In the genomic region with DNA sequence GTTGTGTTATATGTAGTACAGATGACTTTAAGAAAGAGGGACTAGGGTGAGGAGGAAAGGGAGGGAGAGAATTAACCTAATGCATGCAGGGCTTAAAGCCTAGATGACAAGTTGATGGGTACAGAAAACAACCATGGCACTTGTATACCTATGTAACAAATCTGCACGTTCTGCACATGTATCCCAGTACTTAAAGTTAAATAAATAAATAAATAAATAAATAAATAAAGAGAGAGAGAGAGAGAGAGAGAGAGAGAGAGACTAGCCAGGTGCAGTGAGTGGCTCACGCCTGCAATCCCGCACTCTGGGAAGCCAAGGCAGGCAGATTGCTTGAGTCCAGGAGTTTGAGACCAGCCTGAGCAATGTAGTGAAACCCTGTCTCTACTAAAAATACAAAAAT, we compare ENCODE assay signal across 32 cellular contexts. TPM values are rescaled to one million over a fixed set of nuclear protein-coding genes. Genes with fewer than 3 reads are reported as not detected.
DNase-seq lines count a peak whose midpoint lies in the region; ATAC-seq, FAIRE-seq and TF ChIP-seq lines count a peak whose summit lies in the region.
"Had no signal": no experiment of that assay in that cellular context is flagged by ENCODE, and none has a peak within 500 bp of the region (broad histone marks: within the 10 kb centered on the region; RNA-seq: fewer than 3 reads in every experiment).

No MANE protein-coding gene starts in this region.

- peak overlapping the region; percentile 92 for H3K9ac ChIP-seq in mesenchymal stem cell (ENCODE audit: low read length)
- H3K9ac ChIP-seq: BLaER1; BLaER1 treated with 17β-estradiol and CSF1 and Interleukin-3, amounts not matched to agents 10 nM and 100 nM had no signal

- intact Hi-C loops in mucosa of descending colon (cut with DNase I, micrococcal nuclease), result loop anchor here in 1 of 2 donors (5.0 kb wide), 1 partner anchor 225 kb away; no protein-coding TSS in a partner anchor

- H2BK12ac ChIP-seq in mesenchymal stem cell (ENCODE audit: low read length in 2 of 2), result no peak overlapping the region

- 46% methylated on average over 3 of the region's 3 CpGs for WGBS in A549 (ENCODE audit: missing lambda C conversion rate)
- WGBS in mesenchymal stem cell, result 90% methylated on average over 2 of the region's 3 CpGs

- no peak overlapping the region for H4K91ac ChIP-seq in mesenchymal stem cell (ENCODE audit: low read length)

- POLR2A ChIA-PET in A549 (lab: Yijun Ruan, JAX), result no interaction called here
- POLR2A ChIA-PET in HEK293 (lab: Yijun Ruan, JAX), result no interaction called here

- H2AFZ ChIP-seq in mesenchymal stem cell (ENCODE audit: low read depth, low read length), result no peak overlapping the region

- no peaks in the 10 kb centered on the region for H3K9me3 ChIP-seq in A549
- H3K9me3 ChIP-seq in HEK293 (ENCODE audit: control insufficient read depth, insufficient read depth, low read depth, low read length), result no peaks in the 10 kb centered on the region
- H3K9me3 ChIP-seq in mesenchymal stem cell (ENCODE audit: control insufficient read depth, low read length), result no peaks in the 10 kb centered on the region
- H3K9me3 ChIP-seq in mucosa of descending colon, result no peaks in the 10 kb centered on the region
- H3K9me3 ChIP-seq: BE2C; BLaER1; BLaER1 treated with 17β-estradiol and CSF1 and Interleukin-3, amounts not matched to agents 10 nM and 100 nM; Caco-2 had no signal

- H2BK120ac ChIP-seq in mesenchymal stem cell (ENCODE audit: low read depth, low read length), result no peak overlapping the region

- H3K27ac ChIP-seq in A549, result no peak overlapping the region
- no peak overlapping the region for H3K27ac ChIP-seq in HEK293 (ENCODE audit: extremely low read depth, low read depth, low read length)
- H3K27ac ChIP-seq in mesenchymal stem cell (ENCODE audit: low read length, poor library complexity, severe bottlenecking), result no peak overlapping the region
- H3K27ac ChIP-seq: 22Rv1; BLaER1; BLaER1 treated with 17β-estradiol and CSF1 and Interleukin-3, amounts not matched to agents 10 nM and 100 nM; C4-2B had no signal

- no peak for FAIRE-seq in A549 (lab: Jason Lieb, UNC)
- FAIRE-seq: A204.1, D721Med had no signal

- no peak overlapping the region for H3K18ac ChIP-seq in mesenchymal stem cell (ENCODE audit: low read depth in 1 of 2, low read length in 2 of 2)

- H4K8ac ChIP-seq in mesenchymal stem cell (ENCODE audit: low read length), result no peak overlapping the region

- H3K4me1 ChIP-seq in A549 (peaks cover 9% of the 10 kb centered on the region; the same call in 1 of the 3 replicates), HEK293 (ENCODE audit: control insufficient read depth, insufficient read depth, low read length) (no peaks in the 10 kb centered on the region; the same call in 1 of the 2 replicates), mesenchymal stem cell (ENCODE audit: control insufficient read depth, insufficient read depth, low read depth, low read length) (peaks cover 1% of the 10 kb centered on the region), mucosa of descending colon (ENCODE audit: low read depth) (no peaks in the 10 kb centered on the region)
- H3K4me1 ChIP-seq: Caco-2 had no signal

- no peak overlapping the region for H3K14ac ChIP-seq in mesenchymal stem cell (ENCODE audit: low read length in 2 of 2)

- TF ChIP-seq RAD21 in A549 (conservative IDR thresholded peaks at IDR 0.05 in 1 of 2, IDR thresholded peaks at IDR 0.05 in 1 of 2), result no peak

- no peak for TF ChIP-seq POLR2A in A549 (IDR thresholded peaks at IDR 0.05; ENCODE audit: low read length)

- TF ChIP-seq CTCF in A549 (IDR thresholded peaks at IDR 0.05), result no peak
- no peak for TF ChIP-seq CTCF in HEK293 (tag by site-specific recombination; IDR thresholded peaks at IDR 0.05)
- no peak for TF ChIP-seq CTCF in mucosa of descending colon (IDR thresholded peaks at IDR 0.05)

- no peak for DNase-seq in A549 (ENCODE audit: low read depth in 1 of 2, low spot score in 1 of 2)
- DNase-seq in mesenchymal stem cell, result no peak
- DNase-seq in NCI-H2029 treated with DMSO at 0.1 percent for 48 hours (lab: John Stamatoyannopoulos, UW), result no peak
- no peak for DNase-seq in mucosa of descending colon
- DNase-seq: 8988T; ACHN; AML-193; BE2C; C1 segment of cervical spinal cord; Caco-2; Calu3; CD4-positive, alpha-beta memory T cell; CD4-positive, alpha-beta T cell; CD4-positive, CD25-positive, alpha-beta regulatory T cell; CD8-positive, alpha-beta memory T cell; CD8-positive, alpha-beta T cell; COR-L47; DMS 273 treated with DMSO at 0.1 percent for 48 hours; DMS153; DMS53; DMS79; DMS79 treated with DMSO at 0.1 percent for 48 hours; DND-41; EL had no signal

- H3K4ac ChIP-seq in mesenchymal stem cell (ENCODE audit: low read depth in 1 of 2, low read length in 2 of 2), result no peak overlapping the region

- no peak overlapping the region for H2BK15ac ChIP-seq in mesenchymal stem cell (ENCODE audit: low read depth, poor library complexity, severe bottlenecking)

- H3K36me3 ChIP-seq in HEK293 (ENCODE audit: control insufficient read depth in 2 of 2, insufficient read depth in 1 of 2, low read length in 2 of 2), result no peaks in the 10 kb centered on the region
- no peaks in the 10 kb centered on the region for H3K36me3 ChIP-seq in mesenchymal stem cell (ENCODE audit: control insufficient read depth in 1 of 2, insufficient read depth in 2 of 2, low read depth in 1 of 2, low read length in 2 of 2)
- no peaks in the 10 kb centered on the region for H3K36me3 ChIP-seq in mucosa of descending colon (ENCODE audit: low read depth)
- H3K36me3 ChIP-seq: BE2C; BLaER1; BLaER1 treated with 17β-estradiol and CSF1 and Interleukin-3, amounts not matched to agents 10 nM and 100 nM had no signal

- H3K23ac ChIP-seq in mesenchymal stem cell (ENCODE audit: low read length in 2 of 2), result no peak overlapping the region

- H2BK5ac ChIP-seq in mesenchymal stem cell (ENCODE audit: low read depth, low read length, poor library complexity, severe bottlenecking), result no peak overlapping the region

- ATAC-seq in A549, result no peak
- no peak for ATAC-seq in HG03457 (IDR thresholded peaks at IDR 0.05; ENCODE audit: unreplicated experiment)
- no peak for ATAC-seq in mucosa of descending colon
- ATAC-seq: CD8-positive, alpha-beta T cell had no signal

- no peak for TF ChIP-seq EP300 in A549 (IDR thresholded peaks at IDR 0.05)

- no peaks in the 10 kb centered on the region for H3K79me1 ChIP-seq in mesenchymal stem cell (replicated peaks; ENCODE audit: low read length, poor library complexity, severe bottlenecking)

- no peak overlapping the region for H3K4me2 ChIP-seq in A549
- H3K4me2 ChIP-seq in mesenchymal stem cell (ENCODE audit: low read length, poor library complexity, severe bottlenecking), result no peak overlapping the region
- H3K4me2 ChIP-seq: BLaER1; BLaER1 treated with 17β-estradiol and CSF1 and Interleukin-3, amounts not matched to agents 10 nM and 100 nM had no signal

- H3K4me3 ChIP-seq in A549, result no peak overlapping the region
- no peak overlapping the region for H3K4me3 ChIP-seq in HEK293 (ENCODE audit: low read depth, low read length)
- no peak overlapping the region for H3K4me3 ChIP-seq in mesenchymal stem cell (ENCODE audit: insufficient read depth in 1 of 2, low read depth in 1 of 2, low read length in 2 of 2)
- no peak overlapping the region for H3K4me3 ChIP-seq in mucosa of descending colon
- H3K4me3 ChIP-seq: BLaER1; BLaER1 treated with 17β-estradiol and CSF1 and Interleukin-3, amounts not matched to agents 10 nM and 100 nM had no signal

- no peak overlapping the region for H2AK5ac ChIP-seq in mesenchymal stem cell (ENCODE audit: low read length, severe bottlenecking)

- CTCF ChIA-PET in A549 (lab: Yijun Ruan, JAX) (interaction anchor here (0.8 to 1.6 kb wide), 2 partner anchors 11 to 289 kb away, joined by 3 to 4 read pairs; partner anchors contain the start of gene CARMIL1), HEK293 (lab: Yijun Ruan, JAX) (interaction anchor here (0.7 kb wide), 1 partner anchor 290 kb away, joined by 3 read pairs; no protein-coding TSS in a partner anchor)

- H3K27me3 ChIP-seq in mesenchymal stem cell (ENCODE audit: control insufficient read depth in 1 of 2, insufficient read depth in 1 of 2, low read length in 2 of 2), result no peaks in the 10 kb centered on the region
- H3K27me3 ChIP-seq: BE2C; BLaER1; BLaER1 treated with 17β-estradiol and CSF1 and Interleukin-3, amounts not matched to agents 10 nM and 100 nM had no signal

TF ChIP-seq in A549, 52 proteins besides CTCF, POLR2A, EP300 and RAD21:
- TF ChIP-seq KDM5A (IDR thresholded peaks at IDR 0.05), result no peak
- 0 out of 2 replicates have a peak, but pooled peaks have one; percentile 10 for TF ChIP-seq ZC3H11A (IDR thresholded peaks at IDR 0.05)
TF ChIP-seq in A549: peak in this region for 1.

TF ChIP-seq in HEK293, 187 proteins besides CTCF, POLR2A, EP300 and RAD21 (continues in another document):
- TF ChIP-seq ZNF248 (tag by site-specific recombination; IDR thresholded peaks at IDR 0.05) (no peak), ZNF600 (tag by site-specific recombination; IDR thresholded peaks at IDR 0.05) (no peak)

RNA-seq across cellular contexts. Expression of gene CARMIL1, which starts 11.5 kb away (rescaled TPM):
- polyA plus RNA-seq in A549 (2011; rRNA removed) (11.8 and 16.1 TPM in 2 replicates), A549 (2017; fragmentation: RNase III; extraction: RNeasy Plus Mini Kit Qiagen cat#74134 plus additional on column Dnase treatment) (9.0 to 11.5 TPM (median 10.8 TPM) in 3 replicates)
- 3.1 and 3.2 TPM in 2 replicates for polyA plus RNA-seq in A549 (2012; cell fraction: cytosol; rRNA removed)
- 1.8 and 3.5 TPM in 2 replicates for polyA plus RNA-seq in A549 (2012; cell fraction: nucleus; rRNA removed)
- 12.3 and 14.6 TPM in 2 replicates for polyA minus RNA-seq in A549 (2011; rRNA and poly(A)+ RNA removed)
- 1.4 TPM for polyA plus RNA-seq in mesenchymal stem cell (2013, experiment 1 of 2)
- 1.7 TPM for polyA plus RNA-seq in mesenchymal stem cell (2013, experiment 2 of 2)
- 10 to 100 TPM; 21.8 to 61.0 (median 44.8) TPM for total RNA-seq in mucosa of descending colon
- polyA plus RNA-seq: CD8-positive, alpha-beta memory T cell had no signal

Comparison
In these comparisons a context has a peak if more than half of its experiments do, and no peak if none do; other contexts are left out.
1. Of the 5 proteins assayed by ChIP-seq in both HEK293 and A549: peak only in HEK293: REST; only in A549: none; in both: none; in neither: 4.